ENCODE assay signal across 15 cellular contexts in genomic region chr2:96618599-96619283, GRCh38. TPM values are rescaled to one million over a fixed set of nuclear protein-coding genes. Genes with fewer than 3 reads are reported as not detected.
DNase-seq lines count a peak whose midpoint lies in the region; ATAC-seq, FAIRE-seq and TF ChIP-seq lines count a peak whose summit lies in the region.
"Had no signal": no experiment of that assay in that cellular context is flagged by ENCODE, and none has a peak within 500 bp of the region (broad histone marks: within the 10 kb centered on the region; RNA-seq: fewer than 3 reads in every experiment).

No MANE protein-coding gene starts in this region.

- H3K23ac ChIP-seq in neuronal stem cell (ENCODE audit: low read depth, low read length, poor library complexity) = no peak overlapping the region

- H4K91ac ChIP-seq in neuronal stem cell (ENCODE audit: low read depth, low read length, poor library complexity) = no peak overlapping the region

- DNase-seq in CD14-positive monocyte (ENCODE audit: low spot score) (no peak), RCC 7860 (ENCODE audit: low spot score) (peak; percentile 69), fibroblast of mammary gland (ENCODE audit: low read depth) (peak; percentile 90), psoas muscle (no peak), T-helper 17 cell (no peak), neuronal stem cell (ENCODE audit: low spot score) (no peak), NCI-H446 treated with DMSO at 0.1 percent for 48 hours (lab: John Stamatoyannopoulos, UW) (no peak)
- DNase-seq: Caco-2, heart right ventricle, KBM-7, midbrain, NCI-H1930, retina had no signal

- intact Hi-C loops in CD14-positive monocyte (cut with micrococcal nuclease) (loop anchor here in 1 of 2 donors (5.0 to 10.0 kb wide), 2 partner anchors 46 to 144 kb away; partner anchors contain the start of gene CNNM4), psoas muscle (cut with DNase I) (no loop called here)

- H4K8ac ChIP-seq in neuronal stem cell (ENCODE audit: low read depth, low read length) = no peak overlapping the region

- no peak overlapping the region for H3K14ac ChIP-seq in neuronal stem cell (ENCODE audit: low read length)

- no peak overlapping the region for H2BK12ac ChIP-seq in neuronal stem cell (ENCODE audit: low read length)

- no peak for ATAC-seq in psoas muscle
- no peak for ATAC-seq in T-helper 17 cell
- ATAC-seq in GM19328 (IDR thresholded peaks at IDR 0.05; ENCODE audit: unreplicated experiment) = no peak

- no peak overlapping the region for H2BK15ac ChIP-seq in neuronal stem cell (ENCODE audit: low read length)

- H3K4me3 Mint-ChIP-seq in CD14-positive monocyte = no peak overlapping the region
- no peak overlapping the region for H3K4me3 Mint-ChIP-seq in T-helper 17 cell

- H3K27me3 Mint-ChIP-seq in CD14-positive monocyte (ENCODE audit: low read depth in 3 of 3) = peaks cover 0 to 2% (median 0%) of the 10 kb centered on the region in 3 donors
- H3K27me3 Mint-ChIP-seq in T-helper 17 cell = no peaks in the 10 kb centered on the region

- H3K9me3 Mint-ChIP-seq in CD14-positive monocyte = no peaks in the 10 kb centered on the region

- no peak overlapping the region for H2AFZ ChIP-seq in neuronal stem cell (ENCODE audit: low read length)

- TF ChIP-seq CTCF in CD14-positive monocyte (IDR thresholded peaks at IDR 0.05) (no peak), fibroblast of mammary gland (conservative IDR thresholded peaks at IDR 0.05; ENCODE audit: control insufficient read depth, insufficient read depth, low read depth, low read length) (no peak), psoas muscle (IDR thresholded peaks at IDR 0.05) (no peak)

- peaks cover 4 to 57% of the 10 kb centered on the region in 2 donors for H3K36me3 ChIP-seq in psoas muscle (ENCODE audit: insufficient read depth in 1 of 2, low read depth in 1 of 2)
- H3K36me3 ChIP-seq in neuronal stem cell (replicated peaks in 1 of 2; ENCODE audit: control insufficient read depth in 2 of 2, insufficient read depth in 2 of 2, low read length in 2 of 2) = peaks cover 18 to 90% of the 10 kb centered on the region in 2 donors

- no peak overlapping the region for H3K4ac ChIP-seq in neuronal stem cell (ENCODE audit: low read length)

- H3K18ac ChIP-seq in neuronal stem cell (ENCODE audit: low read length) = no peak overlapping the region

- H2BK5ac ChIP-seq in neuronal stem cell (ENCODE audit: low read length) = no peak overlapping the region

- H3K27ac ChIP-seq in psoas muscle (peak overlapping the region; percentile 79), neuronal stem cell (replicated peaks; ENCODE audit: low read length) (no peak overlapping the region)

- no peak overlapping the region for H2AK5ac ChIP-seq in neuronal stem cell (ENCODE audit: low read depth, low read length)

- H3K4me1 Mint-ChIP-seq in CD14-positive monocyte = peaks cover 49% of the 10 kb centered on the region
- H3K4me1 Mint-ChIP-seq in T-helper 17 cell = peaks cover 22% of the 10 kb centered on the region

- H3K9ac ChIP-seq in neuronal stem cell (ENCODE audit: low read depth, low read length, poor library complexity) = no peak overlapping the region

- no peak overlapping the region for H3K4me2 ChIP-seq in neuronal stem cell (ENCODE audit: insufficient read depth, low read length, poor library complexity, severe bottlenecking)

- H3K4me3 ChIP-seq in fibroblast of mammary gland (ENCODE audit: control insufficient read depth, low read depth, low read length) (no peak overlapping the region), psoas muscle (no peak overlapping the region), neuronal stem cell (ENCODE audit: low read length in 2 of 2) (no peak overlapping the region)
- H3K4me3 ChIP-seq: heart right ventricle had no signal

- H3K27me3 ChIP-seq in psoas muscle (ENCODE audit: insufficient read depth in 3 of 3, low read length in 2 of 3) = no peaks in the 10 kb centered on the region
- no peaks in the 10 kb centered on the region for H3K27me3 ChIP-seq in neuronal stem cell (ENCODE audit: control insufficient read depth in 3 of 3, insufficient read depth in 3 of 3, low read depth in 1 of 3, low read length in 3 of 3)
- H3K27me3 ChIP-seq: heart right ventricle had no signal

- H3K4me1 ChIP-seq in psoas muscle (peaks cover 44% of the 10 kb centered on the region), neuronal stem cell (ENCODE audit: control insufficient read depth in 2 of 2, insufficient read depth in 1 of 2, low read depth in 1 of 2, low read length in 2 of 2) (no peaks in the 10 kb centered on the region)
- H3K4me1 ChIP-seq: Caco-2 had no signal

- 82 to 86% (median 82%) methylated on average over 8 of the region's 8 CpGs for WGBS in psoas muscle, 3 donors
- no CpG with 5 or more reads among the region's 8 CpGs for WGBS in neuronal stem cell (ENCODE audit: extremely low coverage in 2 of 2, insufficient read length in 2 of 2, insufficient replicate concordance in 1 of 2), 2 donors

- H3K36me3 Mint-ChIP-seq in CD14-positive monocyte (peaks cover 37 to 48% of the 10 kb centered on the region in 2 donors), T-helper 17 cell (ENCODE audit: low read depth) (peaks cover 4% of the 10 kb centered on the region)

- H3K9me3 ChIP-seq in psoas muscle (no peaks in the 10 kb centered on the region), T-helper 17 cell (ENCODE audit: control insufficient read depth, low read length, poor library complexity, severe bottlenecking) (no peaks in the 10 kb centered on the region), neuronal stem cell (replicated peaks in 1 of 2; ENCODE audit: control insufficient read depth in 2 of 2, insufficient read depth in 1 of 2, low read depth in 1 of 2, low read length in 2 of 2) (no peaks in the 10 kb centered on the region)
- H3K9me3 ChIP-seq: Caco-2, heart right ventricle had no signal

- no peaks in the 10 kb centered on the region for H3K79me1 ChIP-seq in neuronal stem cell (ENCODE audit: low read depth, low read length)

- H2BK120ac ChIP-seq in neuronal stem cell (ENCODE audit: low read depth, low read length) = no peak overlapping the region

- FAIRE-seq in RCC 7860 (lab: Jason Lieb, UNC) = peak; percentile 74
- FAIRE-seq: urothelium cell line had no signal

- H3K27ac Mint-ChIP-seq in CD14-positive monocyte (peak overlapping the region; percentile 81 to 97 (median 90)), T-helper 17 cell (no peak overlapping the region)

RNA-seq across cellular contexts. Expression of gene KANSL3, which starts 19.4 kb away (rescaled TPM):
- polyA plus RNA-seq in CD14-positive monocyte = 1 to 10 TPM; 2.5 to 7.2 TPM
- total RNA-seq in psoas muscle = 10 to 100 TPM; 49.2 to 55.3 (median 50.6) TPM
- polyA plus RNA-seq in psoas muscle = 100 to 1,000 TPM in 1 of 3 donors, 10 to 100 TPM in 2; 25.9 to 101 (median 32.6) TPM
- total RNA-seq in T-helper 17 cell = 10 to 100 TPM; 57.4 to 61.2 TPM
- polyA plus RNA-seq in neuronal stem cell (2013, experiment 1 of 2) = 23.8 TPM
- polyA plus RNA-seq in neuronal stem cell (2013, experiment 2 of 2) = 23.9 TPM

RNA-seq across cellular contexts. Expression of gene FER1L5, which starts 23.8 kb away (rescaled TPM):
- polyA plus RNA-seq in CD14-positive monocyte (not detected), psoas muscle (under 1 TPM in 1 of 3 donors, not detected in 2; 0.01 TPM)
- total RNA-seq in psoas muscle (not detected), T-helper 17 cell (not detected)
- polyA plus RNA-seq in neuronal stem cell (2013, experiment 1 of 2) = 0.47 TPM
- polyA plus RNA-seq in neuronal stem cell (2013, experiment 2 of 2) = 0.47 TPM

Comparison
In these comparisons a context has a peak if more than half of its experiments do, and no peak if none do; other contexts are left out.
1. DNase-seq: peak in RCC 7860 (single experiment) and fibroblast of mammary gland (single experiment); none in CD14-positive monocyte (single experiment), psoas muscle (0 of 2), T-helper 17 cell (0 of 3), neuronal stem cell (single experiment) and NCI-H446 treated with DMSO at 0.1 percent for 48 hours (single experiment).